8 cellular contexts compared by ENCODE assay signal in genomic region chr7:154953006-154953684, GRCh38. TPM values are rescaled to one million over a fixed set of nuclear protein-coding genes. Genes with fewer than 3 reads are reported as not detected.
DNase-seq lines count a peak whose midpoint lies in the region; ATAC-seq and TF ChIP-seq lines count a peak whose summit lies in the region.

No MANE protein-coding gene starts in this region.

- no peak overlapping the region for H2AFZ ChIP-seq in KMS-11 (ENCODE audit: low read depth)

- H3K36me3 ChIP-seq in KMS-11 (ENCODE audit: insufficient read depth) = no peaks in the 10 kb centered on the region

- no peak overlapping the region for H3K9ac ChIP-seq in KMS-11

- intact Hi-C loops in dorsolateral prefrontal cortex (cut with DNase I) = no loop called here

- H3K27ac ChIP-seq in KMS-11 (no peak overlapping the region), dorsolateral prefrontal cortex (no peak overlapping the region)

- TF ChIP-seq CTCF in KMS-11 (conservative IDR thresholded peaks at IDR 0.05; ENCODE audit: low read depth, low read length) = peak; percentile 72
- TF ChIP-seq CTCF in dorsolateral prefrontal cortex (IDR thresholded peaks at IDR 0.05 in 54 of 56, conservative IDR thresholded peaks at IDR 0.05 in 2 of 56; ENCODE audit: low read depth in 1 of 56, partially characterized antibody in 56 of 56) = peak in 55 of 56 donors; percentile 19 to 66 (median 51)

- peak; percentile 40 for ATAC-seq in stimulated activated naive CD8-positive, alpha-beta T cell treated with anti-CD3 and anti-CD28 coated beads, Interleukin-15, Interleukin-2, amounts not matched to agents 100 U/mL and 50 U/mL, for 24 hours
- no peak for ATAC-seq in GM21381 (IDR thresholded peaks at IDR 0.05; ENCODE audit: unreplicated experiment)

- H3K4me2 ChIP-seq in KMS-11 = no peak overlapping the region

- H4K20me1 ChIP-seq in KMS-11 (ENCODE audit: insufficient read depth) = no peaks in the 10 kb centered on the region

- no peaks in the 10 kb centered on the region for H3K4me1 ChIP-seq in KMS-11 (ENCODE audit: low read depth, poor library complexity, severe bottlenecking)

- H3K79me2 ChIP-seq in KMS-11 (ENCODE audit: insufficient read depth, low read depth) = no peaks in the 10 kb centered on the region

- H3K27me3 ChIP-seq in KMS-11 (ENCODE audit: insufficient read depth, low read depth) (no peaks in the 10 kb centered on the region), dorsolateral prefrontal cortex (no peaks in the 10 kb centered on the region)

- H3K4me3 ChIP-seq in KMS-11 (IDR thresholded peaks at IDR 0.05; ENCODE audit: insufficient read depth, low read depth, low read length) (no peak overlapping the region), dorsolateral prefrontal cortex (no peak overlapping the region)

- DNase-seq in ELR (ENCODE audit: low read depth) (peak; percentile 62), dorsolateral prefrontal cortex (peak in 1 of 10 donors; percentile 53), mucosa of gallbladder (ENCODE audit: low spot score) (peak; percentile 43), COR-L47 (lab: John Stamatoyannopoulos, UW) (no peak)
- DNase-seq in activated CD4-positive, CD25-positive, alpha-beta regulatory T cell treated with anti-CD3 and anti-CD28 coated beads, Interleukin-2, amount 50 U/mL, for 72 hours = peak; percentile 72
- DNase-seq in stimulated activated naive CD8-positive, alpha-beta T cell treated with anti-CD3 and anti-CD28 coated beads, Interleukin-15, Interleukin-2, amounts not matched to agents 100 U/mL and 50 U/mL, for 24 hours = peak; percentile 77

RNA-seq across cellular contexts. Expression of gene PAXIP1, which starts 49.8 kb away (rescaled TPM):
- 10 to 100 TPM in 98 of 120 experiments, 1 to 10 TPM in 22; 7.2 to 22.0 (median 11.6) TPM for total RNA-seq in dorsolateral prefrontal cortex
- 12.5 TPM for total RNA-seq in mucosa of gallbladder
